1 cellular context compared by ENCODE assay signal in the genomic region with DNA sequence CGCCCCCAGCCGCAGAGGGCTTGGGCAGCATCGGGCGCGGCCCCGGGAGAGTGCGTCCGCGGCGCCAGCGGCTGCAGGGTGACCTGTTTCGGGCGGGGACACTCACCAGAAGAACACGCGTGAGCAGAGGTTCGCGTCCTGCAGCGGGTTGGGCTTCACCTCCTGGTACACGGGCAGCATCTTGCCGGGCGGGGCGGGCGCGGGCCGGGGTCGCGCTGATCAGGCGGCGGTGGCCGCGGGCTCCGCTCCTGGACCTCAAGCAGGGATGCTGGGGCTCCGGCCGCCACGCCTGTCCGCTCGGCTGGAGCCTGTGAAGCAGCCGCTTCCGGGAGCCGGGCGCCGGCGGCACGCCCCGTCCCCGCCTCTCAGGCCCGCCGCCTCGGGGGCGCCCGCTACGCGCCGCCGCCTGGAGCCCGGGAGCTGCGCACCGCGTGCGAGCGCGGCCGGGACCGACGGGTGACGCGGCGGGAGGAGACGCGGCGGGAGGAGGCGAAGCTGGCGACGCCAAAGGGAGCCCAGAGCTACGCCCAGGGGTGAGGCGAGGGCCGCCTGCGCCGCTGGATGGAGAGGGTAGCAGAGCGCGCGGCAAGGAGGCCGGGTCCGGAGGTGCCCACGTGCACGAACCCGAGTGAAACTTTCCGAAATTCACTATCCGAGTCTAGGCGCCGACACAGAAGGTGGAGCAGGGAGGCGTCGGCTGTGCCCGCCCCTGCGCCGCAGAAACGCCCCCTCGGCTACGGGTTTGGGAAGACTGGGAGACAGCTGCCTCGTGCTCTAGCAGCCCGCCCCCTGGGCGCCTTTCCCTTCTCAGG.
TF ChIP-seq lines count a peak whose summit lies in the region.

A gene with protein sequence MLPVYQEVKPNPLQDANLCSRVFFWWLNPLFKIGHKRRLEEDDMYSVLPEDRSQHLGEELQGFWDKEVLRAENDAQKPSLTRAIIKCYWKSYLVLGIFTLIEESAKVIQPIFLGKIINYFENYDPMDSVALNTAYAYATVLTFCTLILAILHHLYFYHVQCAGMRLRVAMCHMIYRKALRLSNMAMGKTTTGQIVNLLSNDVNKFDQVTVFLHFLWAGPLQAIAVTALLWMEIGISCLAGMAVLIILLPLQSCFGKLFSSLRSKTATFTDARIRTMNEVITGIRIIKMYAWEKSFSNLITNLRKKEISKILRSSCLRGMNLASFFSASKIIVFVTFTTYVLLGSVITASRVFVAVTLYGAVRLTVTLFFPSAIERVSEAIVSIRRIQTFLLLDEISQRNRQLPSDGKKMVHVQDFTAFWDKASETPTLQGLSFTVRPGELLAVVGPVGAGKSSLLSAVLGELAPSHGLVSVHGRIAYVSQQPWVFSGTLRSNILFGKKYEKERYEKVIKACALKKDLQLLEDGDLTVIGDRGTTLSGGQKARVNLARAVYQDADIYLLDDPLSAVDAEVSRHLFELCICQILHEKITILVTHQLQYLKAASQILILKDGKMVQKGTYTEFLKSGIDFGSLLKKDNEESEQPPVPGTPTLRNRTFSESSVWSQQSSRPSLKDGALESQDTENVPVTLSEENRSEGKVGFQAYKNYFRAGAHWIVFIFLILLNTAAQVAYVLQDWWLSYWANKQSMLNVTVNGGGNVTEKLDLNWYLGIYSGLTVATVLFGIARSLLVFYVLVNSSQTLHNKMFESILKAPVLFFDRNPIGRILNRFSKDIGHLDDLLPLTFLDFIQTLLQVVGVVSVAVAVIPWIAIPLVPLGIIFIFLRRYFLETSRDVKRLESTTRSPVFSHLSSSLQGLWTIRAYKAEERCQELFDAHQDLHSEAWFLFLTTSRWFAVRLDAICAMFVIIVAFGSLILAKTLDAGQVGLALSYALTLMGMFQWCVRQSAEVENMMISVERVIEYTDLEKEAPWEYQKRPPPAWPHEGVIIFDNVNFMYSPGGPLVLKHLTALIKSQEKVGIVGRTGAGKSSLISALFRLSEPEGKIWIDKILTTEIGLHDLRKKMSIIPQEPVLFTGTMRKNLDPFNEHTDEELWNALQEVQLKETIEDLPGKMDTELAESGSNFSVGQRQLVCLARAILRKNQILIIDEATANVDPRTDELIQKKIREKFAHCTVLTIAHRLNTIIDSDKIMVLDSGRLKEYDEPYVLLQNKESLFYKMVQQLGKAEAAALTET (N-terminal part only) (minus strand): TSS at position 317 of the 812 bp plus-strand sequence. CDS start 137 bp downstream, at position 180.

TF ChIP-seq in HepG2, 621 proteins besides CTCF, POLR2A, EP300 and RAD21 (continued from another document and continues in another):
- TF ChIP-seq, protein P1, sequence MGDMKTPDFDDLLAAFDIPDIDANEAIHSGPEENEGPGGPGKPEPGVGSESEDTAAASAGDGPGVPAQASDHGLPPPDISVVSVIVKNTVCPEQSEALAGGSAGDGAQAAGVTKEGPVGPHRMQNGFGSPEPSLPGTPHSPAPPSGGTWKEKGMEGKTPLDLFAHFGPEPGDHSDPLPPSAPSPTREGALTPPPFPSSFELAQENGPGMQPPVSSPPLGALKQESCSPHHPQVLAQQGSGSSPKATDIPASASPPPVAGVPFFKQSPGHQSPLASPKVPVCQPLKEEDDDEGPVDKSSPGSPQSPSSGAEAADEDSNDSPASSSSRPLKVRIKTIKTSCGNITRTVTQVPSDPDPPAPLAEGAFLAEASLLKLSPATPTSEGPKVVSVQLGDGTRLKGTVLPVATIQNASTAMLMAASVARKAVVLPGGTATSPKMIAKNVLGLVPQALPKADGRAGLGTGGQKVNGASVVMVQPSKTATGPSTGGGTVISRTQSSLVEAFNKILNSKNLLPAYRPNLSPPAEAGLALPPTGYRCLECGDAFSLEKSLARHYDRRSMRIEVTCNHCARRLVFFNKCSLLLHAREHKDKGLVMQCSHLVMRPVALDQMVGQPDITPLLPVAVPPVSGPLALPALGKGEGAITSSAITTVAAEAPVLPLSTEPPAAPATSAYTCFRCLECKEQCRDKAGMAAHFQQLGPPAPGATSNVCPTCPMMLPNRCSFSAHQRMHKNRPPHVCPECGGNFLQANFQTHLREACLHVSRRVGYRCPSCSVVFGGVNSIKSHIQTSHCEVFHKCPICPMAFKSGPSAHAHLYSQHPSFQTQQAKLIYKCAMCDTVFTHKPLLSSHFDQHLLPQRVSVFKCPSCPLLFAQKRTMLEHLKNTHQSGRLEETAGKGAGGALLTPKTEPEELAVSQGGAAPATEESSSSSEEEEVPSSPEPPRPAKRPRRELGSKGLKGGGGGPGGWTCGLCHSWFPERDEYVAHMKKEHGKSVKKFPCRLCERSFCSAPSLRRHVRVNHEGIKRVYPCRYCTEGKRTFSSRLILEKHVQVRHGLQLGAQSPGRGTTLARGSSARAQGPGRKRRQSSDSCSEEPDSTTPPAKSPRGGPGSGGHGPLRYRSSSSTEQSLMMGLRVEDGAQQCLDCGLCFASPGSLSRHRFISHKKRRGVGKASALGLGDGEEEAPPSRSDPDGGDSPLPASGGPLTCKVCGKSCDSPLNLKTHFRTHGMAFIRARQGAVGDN (CRISPR knock-in tag; IDR thresholded peaks at IDR 0.05): peak; percentile 92
- TF ChIP-seq ZNF333 (CRISPR knock-in tag; IDR thresholded peaks at IDR 0.05; ENCODE audit: borderline replicate concordance) (no peak), RXRA (CRISPR knock-in tag; IDR thresholded peaks at IDR 0.05) (peak; percentile 10; the same call in 1 of the 2 replicates), ETV6 (CRISPR knock-in tag; conservative IDR thresholded peaks at IDR 0.05) (0 out of 2 replicates have a peak, but pooled peaks have one; percentile 18), MED1 (CRISPR knock-in tag; IDR thresholded peaks at IDR 0.05) (peak; percentile 26; the same call in 1 of the 2 replicates), BHLHE40 (IDR thresholded peaks at IDR 0.05; ENCODE audit: low read length) (peak; percentile 2; the same call in 1 of the 2 replicates), HOXA9 (CRISPR knock-in tag; IDR thresholded peaks at IDR 0.05; ENCODE audit: borderline replicate concordance) (peak; percentile 93; the same call in 1 of the 2 replicates), REXO4 (CRISPR knock-in tag; IDR thresholded peaks at IDR 0.05; ENCODE audit: borderline replicate concordance) (no peak), ZNF841 (CRISPR knock-in tag; IDR thresholded peaks at IDR 0.05; ENCODE audit: borderline replicate concordance) (peak; percentile 93; the same call in 1 of the 2 replicates), CENPT (CRISPR knock-in tag; IDR thresholded peaks at IDR 0.05; ENCODE audit: low read depth) (no peak), ZNF451 (CRISPR knock-in tag; IDR thresholded peaks at IDR 0.05) (peak; percentile 51), AHR (CRISPR knock-in tag; IDR thresholded peaks at IDR 0.05) (0 out of 2 replicates have a peak, but pooled peaks have one; percentile 39), TBX3 (IDR thresholded peaks at IDR 0.05; ENCODE audit: borderline replicate concordance) (no peak), JDP2 (CRISPR knock-in tag; IDR thresholded peaks at IDR 0.05; ENCODE audit: borderline replicate concordance) (peak; percentile 80; the same call in 1 of the 2 replicates), ARID2 (CRISPR knock-in tag; IDR thresholded peaks at IDR 0.05; ENCODE audit: borderline replicate concordance) (peak; percentile 84; the same call in 1 of the 2 replicates), TEAD2 (CRISPR knock-in tag; IDR thresholded peaks at IDR 0.05) (0 out of 2 replicates have a peak, but pooled peaks have one; percentile 40), MAZ (IDR thresholded peaks at IDR 0.05; ENCODE audit: borderline replicate concordance, low read depth, low read length) (no peak), MAZ (CRISPR knock-in tag; IDR thresholded peaks at IDR 0.05; ENCODE audit: low read depth) (peak; percentile 57; the same call in 1 of the 2 replicates), THAP11 (CRISPR knock-in tag; IDR thresholded peaks at IDR 0.05) (0 out of 2 replicates have a peak, but pooled peaks have one; percentile 33), PCBP1 (IDR thresholded peaks at IDR 0.05; ENCODE audit: borderline replicate concordance, low read depth, low read length) (no peak), SKI (IDR thresholded peaks at IDR 0.05; ENCODE audit: partially characterized antibody) (peak; percentile 57)
- TF ChIP-seq, protein P2, sequence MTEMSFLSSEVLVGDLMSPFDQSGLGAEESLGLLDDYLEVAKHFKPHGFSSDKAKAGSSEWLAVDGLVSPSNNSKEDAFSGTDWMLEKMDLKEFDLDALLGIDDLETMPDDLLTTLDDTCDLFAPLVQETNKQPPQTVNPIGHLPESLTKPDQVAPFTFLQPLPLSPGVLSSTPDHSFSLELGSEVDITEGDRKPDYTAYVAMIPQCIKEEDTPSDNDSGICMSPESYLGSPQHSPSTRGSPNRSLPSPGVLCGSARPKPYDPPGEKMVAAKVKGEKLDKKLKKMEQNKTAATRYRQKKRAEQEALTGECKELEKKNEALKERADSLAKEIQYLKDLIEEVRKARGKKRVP (CRISPR knock-in tag; IDR thresholded peaks at IDR 0.05): peak in 1 of 2 experiments; percentile 66; a peak in 1 of 4 replicates
- TF ChIP-seq, protein P3, sequence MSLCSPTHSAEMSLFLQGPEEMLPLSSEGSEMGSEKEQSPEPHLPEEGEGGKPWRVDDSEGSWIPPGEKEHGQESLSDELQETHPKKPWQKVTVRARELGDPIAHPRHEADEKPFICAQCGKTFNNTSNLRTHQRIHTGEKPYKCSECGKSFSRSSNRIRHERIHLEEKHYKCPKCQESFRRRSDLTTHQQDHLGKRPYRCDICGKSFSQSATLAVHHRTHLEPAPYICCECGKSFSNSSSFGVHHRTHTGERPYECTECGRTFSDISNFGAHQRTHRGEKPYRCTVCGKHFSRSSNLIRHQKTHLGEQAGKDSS (CRISPR knock-in tag; IDR thresholded peaks at IDR 0.05; ENCODE audit: borderline replicate concordance, low read depth): no peak
- TF ChIP-seq, protein P4, sequence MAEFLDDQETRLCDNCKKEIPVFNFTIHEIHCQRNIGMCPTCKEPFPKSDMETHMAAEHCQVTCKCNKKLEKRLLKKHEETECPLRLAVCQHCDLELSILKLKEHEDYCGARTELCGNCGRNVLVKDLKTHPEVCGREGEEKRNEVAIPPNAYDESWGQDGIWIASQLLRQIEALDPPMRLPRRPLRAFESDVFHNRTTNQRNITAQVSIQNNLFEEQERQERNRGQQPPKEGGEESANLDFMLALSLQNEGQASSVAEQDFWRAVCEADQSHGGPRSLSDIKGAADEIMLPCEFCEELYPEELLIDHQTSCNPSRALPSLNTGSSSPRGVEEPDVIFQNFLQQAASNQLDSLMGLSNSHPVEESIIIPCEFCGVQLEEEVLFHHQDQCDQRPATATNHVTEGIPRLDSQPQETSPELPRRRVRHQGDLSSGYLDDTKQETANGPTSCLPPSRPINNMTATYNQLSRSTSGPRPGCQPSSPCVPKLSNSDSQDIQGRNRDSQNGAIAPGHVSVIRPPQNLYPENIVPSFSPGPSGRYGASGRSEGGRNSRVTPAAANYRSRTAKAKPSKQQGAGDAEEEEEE (CRISPR knock-in tag; IDR thresholded peaks at IDR 0.05; ENCODE audit: borderline replicate concordance): no peak
- TF ChIP-seq, protein P5, sequence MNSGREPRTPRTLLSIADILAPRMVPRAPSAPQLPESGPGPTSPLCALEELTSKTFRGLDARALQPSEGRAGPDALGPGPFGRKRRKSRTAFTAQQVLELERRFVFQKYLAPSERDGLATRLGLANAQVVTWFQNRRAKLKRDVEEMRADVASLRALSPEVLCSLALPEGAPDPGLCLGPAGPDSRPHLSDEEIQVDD (CRISPR knock-in tag; IDR thresholded peaks at IDR 0.05; ENCODE audit: borderline replicate concordance): 0 out of 2 replicates have a peak, but pooled peaks have one; percentile 67
- TF ChIP-seq, protein P6, sequence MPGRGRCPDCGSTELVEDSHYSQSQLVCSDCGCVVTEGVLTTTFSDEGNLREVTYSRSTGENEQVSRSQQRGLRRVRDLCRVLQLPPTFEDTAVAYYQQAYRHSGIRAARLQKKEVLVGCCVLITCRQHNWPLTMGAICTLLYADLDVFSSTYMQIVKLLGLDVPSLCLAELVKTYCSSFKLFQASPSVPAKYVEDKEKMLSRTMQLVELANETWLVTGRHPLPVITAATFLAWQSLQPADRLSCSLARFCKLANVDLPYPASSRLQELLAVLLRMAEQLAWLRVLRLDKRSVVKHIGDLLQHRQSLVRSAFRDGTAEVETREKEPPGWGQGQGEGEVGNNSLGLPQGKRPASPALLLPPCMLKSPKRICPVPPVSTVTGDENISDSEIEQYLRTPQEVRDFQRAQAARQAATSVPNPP (CRISPR knock-in tag; IDR thresholded peaks at IDR 0.05): peak; percentile 63; the same call in 1 of the 2 replicates
